13 cellular contexts compared by ENCODE assay signal in genomic region chr1:227432181-227432535, GRCh38.
DNase-seq lines count a peak whose midpoint lies in the region; ATAC-seq, FAIRE-seq and TF ChIP-seq lines count a peak whose summit lies in the region.
"Had no signal": no experiment of that assay in that cellular context is flagged by ENCODE, and none has a peak within 500 bp of the region (broad histone marks: within the 10 kb centered on the region; RNA-seq: fewer than 3 reads in every experiment).

No MANE protein-coding gene starts in this region.

- H3K4me3 Mint-ChIP-seq in GM23338 (no peak overlapping the region), WTC11 (no peak overlapping the region)
- H3K4me3 Mint-ChIP-seq: endodermal cell; T-helper 1 cell treated with Interleukin-12 subunit alpha and Interleukin-12 subunit beta and Interleukin-4 antibody, amounts not matched to agents 30 μg/mL and 1 μg/mL, for 36 hours had no signal

- H3K36me3 Mint-ChIP-seq in GM23338 (ENCODE audit: low read depth) (no peaks in the 10 kb centered on the region; the same call in 2 of the 3 replicates), WTC11 (no peaks in the 10 kb centered on the region)

- peaks cover 19% of the 10 kb centered on the region; the same call in 1 of the 2 replicates for H3K4me1 ChIP-seq in GM23338 (ENCODE audit: insufficient read depth)
- H3K4me1 ChIP-seq in hepatocyte (ENCODE audit: insufficient read depth): peaks cover 3% of the 10 kb centered on the region
- H3K4me1 ChIP-seq in smooth muscle cell (ENCODE audit: low read depth): peaks cover 26% of the 10 kb centered on the region
- H3K4me1 ChIP-seq in small intestine (ENCODE audit: control insufficient read depth in 2 of 2, insufficient read depth in 1 of 2, low read depth in 1 of 2, low read length in 1 of 2): no peaks in the 10 kb centered on the region

- H3K36me3 ChIP-seq in GM23338 (ENCODE audit: insufficient read depth): no peaks in the 10 kb centered on the region
- H3K36me3 ChIP-seq in hepatocyte (replicated peaks; ENCODE audit: insufficient read depth, low read depth): no peaks in the 10 kb centered on the region
- no peaks in the 10 kb centered on the region for H3K36me3 ChIP-seq in smooth muscle cell (ENCODE audit: low read depth)
- H3K36me3 ChIP-seq in small intestine (ENCODE audit: control insufficient read depth in 2 of 2, insufficient read depth in 2 of 2, low read length in 2 of 2): no peaks in the 10 kb centered on the region

- no peaks in the 10 kb centered on the region for H4K20me1 ChIP-seq in GM23338 (replicated peaks; ENCODE audit: insufficient read depth)
- no peaks in the 10 kb centered on the region for H4K20me1 ChIP-seq in hepatocyte (ENCODE audit: insufficient read depth, poor library complexity, severe bottlenecking)
- no peaks in the 10 kb centered on the region for H4K20me1 ChIP-seq in smooth muscle cell (ENCODE audit: low read depth)

- H3F3A ChIP-seq in GM23338 (replicated peaks; ENCODE audit: low read depth) (no peaks in the 10 kb centered on the region), smooth muscle cell (ENCODE audit: low read depth) (peaks cover 23% of the 10 kb centered on the region)

- H3K27ac Mint-ChIP-seq in GM23338 (peak overlapping the region; percentile 96), WTC11 (no peak overlapping the region)
- H3K27ac Mint-ChIP-seq: endodermal cell; T-helper 1 cell treated with Interleukin-12 subunit alpha and Interleukin-12 subunit beta and Interleukin-4 antibody, amounts not matched to agents 30 μg/mL and 1 μg/mL, for 36 hours had no signal

- no peak overlapping the region for H3K9ac ChIP-seq in smooth muscle cell (ENCODE audit: low read depth)

- H3K4me1 Mint-ChIP-seq in GM23338 (peaks cover 18% of the 10 kb centered on the region), WTC11 (peaks cover 33% of the 10 kb centered on the region)

- H3K79me2 ChIP-seq in GM23338 (replicated peaks; ENCODE audit: insufficient read depth) (no peaks in the 10 kb centered on the region), hepatocyte (no peaks in the 10 kb centered on the region), smooth muscle cell (ENCODE audit: low read depth) (no peaks in the 10 kb centered on the region)

- H3K27me3 Mint-ChIP-seq in GM23338 (ENCODE audit: insufficient read depth, low read depth, poor library complexity) (peaks cover 14% of the 10 kb centered on the region), WTC11 (ENCODE audit: low read depth) (no peaks in the 10 kb centered on the region; the same call in 1 of the 2 replicates)

- H3K9me3 ChIP-seq in hepatocyte (ENCODE audit: low read depth): no peaks in the 10 kb centered on the region
- H3K9me3 ChIP-seq in smooth muscle cell (replicated peaks; ENCODE audit: low read depth): no peaks in the 10 kb centered on the region
- H3K9me3 ChIP-seq in small intestine (ENCODE audit: control insufficient read depth, low read depth): no peaks in the 10 kb centered on the region

- H3K4me3 ChIP-seq in GM23338 (no peak overlapping the region), hepatocyte (no peak overlapping the region), smooth muscle cell (no peak overlapping the region), small intestine (ENCODE audit: low read depth in 1 of 2, low read length in 2 of 2) (no peak overlapping the region)
- H3K4me3 ChIP-seq: lung had no signal

- TF ChIP-seq CTCF in GM23338 (conservative IDR thresholded peaks at IDR 0.05; ENCODE audit: low read depth in 2 of 2): no peak
- TF ChIP-seq CTCF in WTC11 (IDR thresholded peaks at IDR 0.05): no peak
- no peak for TF ChIP-seq CTCF in hepatocyte (IDR thresholded peaks at IDR 0.05; ENCODE audit: poor library complexity)
- no peak for TF ChIP-seq CTCF in smooth muscle cell (IDR thresholded peaks at IDR 0.05; ENCODE audit: borderline replicate concordance, insufficient read depth, poor library complexity, severe bottlenecking)

- H3K27ac ChIP-seq in GM23338 (ENCODE audit: low read depth): no peak overlapping the region
- no peak overlapping the region for H3K27ac ChIP-seq in hepatocyte
- peak overlapping the region; percentile 77 for H3K27ac ChIP-seq in smooth muscle cell (ENCODE audit: low read depth)
- H3K27ac ChIP-seq in small intestine (ENCODE audit: low read depth in 1 of 2, low read length in 1 of 2): no peak overlapping the region

- WGBS in hepatocyte (ENCODE audit: low lambda C conversion rate, missing lambda C conversion rate): 100% methylated on average over 1 of the region's 1 CpG
- WGBS in smooth muscle cell (ENCODE audit: low lambda C conversion rate): 93% methylated on average over 1 of the region's 1 CpG
- whole genome bisulfite sequencing in small intestine, 3 donors: 88 to 90% (median 88%) methylated on average over 1 of the region's 1 CpG

- FAIRE-seq in small intestine (lab: Jason Lieb, UNC): no peak

- H3K27me3 ChIP-seq in GM23338 (ENCODE audit: insufficient read depth): no peaks in the 10 kb centered on the region
- no peaks in the 10 kb centered on the region for H3K27me3 ChIP-seq in hepatocyte
- H3K27me3 ChIP-seq in smooth muscle cell (ENCODE audit: low read depth): no peaks in the 10 kb centered on the region
- H3K27me3 ChIP-seq in small intestine (ENCODE audit: control insufficient read depth in 2 of 2, insufficient read depth in 2 of 2, low read length in 2 of 2): no peaks in the 10 kb centered on the region

- H2AFZ ChIP-seq in GM23338 (no peak overlapping the region), hepatocyte (no peak overlapping the region), smooth muscle cell (ENCODE audit: low read depth) (peak overlapping the region; percentile 8)

- CTCF ChIA-PET in WTC11 (lab: Charles Lee): no interaction called here

- POLR2A ChIA-PET in WTC11 (lab: Charles Lee): no interaction called here

- H3K9me2 ChIP-seq in GM23338 (ENCODE audit: insufficient read depth) (no peaks in the 10 kb centered on the region), hepatocyte (replicated peaks; ENCODE audit: insufficient read depth) (no peaks in the 10 kb centered on the region)

- H3K9me3 Mint-ChIP-seq in GM23338 (no peaks in the 10 kb centered on the region; the same call in 2 of the 3 replicates), WTC11 (no peaks in the 10 kb centered on the region)
- H3K9me3 Mint-ChIP-seq: endodermal cell; T-helper 1 cell treated with Interleukin-12 subunit alpha and Interleukin-12 subunit beta and Interleukin-4 antibody, amounts not matched to agents 30 μg/mL and 1 μg/mL, for 36 hours had no signal

- DNase-seq in GM23338 (ENCODE audit: low spot score): no peak
- no peak for DNase-seq in WTC11 (ENCODE audit: low spot score)
- DNase-seq in hepatocyte (ENCODE audit: low spot score): no peak
- DNase-seq in smooth muscle cell (lab: John Stamatoyannopoulos, UW; ENCODE audit: unreplicated experiment): no peak
- no peak for DNase-seq in small intestine
- DNase-seq in stimulated activated naive CD4-positive, alpha-beta T cell treated with Interleukin-2 at 50 U/mL for 16 hours (lab: John Stamatoyannopoulos, UW): no peak
- no peak for DNase-seq in NOMO-1 treated with DMSO at 0.1 percent for 48 hours (lab: John Stamatoyannopoulos, UW; ENCODE audit: unreplicated experiment)
- DNase-seq: activated T-cell treated with anti-CD3 and anti-CD28 coated beads for 4 hours; stimulated activated CD4-positive, alpha-beta T cell treated with anti-CD3 and anti-CD28 coated beads, Interleukin-4, amount 100 ng/mL, for 24 hours had no signal

- ATAC-seq in GM23338: no peak
- ATAC-seq in WTC11: no peak
- no peak for ATAC-seq in HG03521 (IDR thresholded peaks at IDR 0.05; ENCODE audit: unreplicated experiment)

- H3K4me2 ChIP-seq in GM23338 (no peak overlapping the region), hepatocyte (peak overlapping the region; percentile 28), smooth muscle cell (peak overlapping the region; percentile 19)

TF ChIP-seq in GM23338, 12 proteins besides CTCF, POLR2A, EP300 and RAD21:
- TF ChIP-seq NANOG (IDR thresholded peaks at IDR 0.05; ENCODE audit: borderline replicate concordance): no peak
- no peak for TF ChIP-seq CREB1 (CRISPR knock-in tag; IDR thresholded peaks at IDR 0.05; ENCODE audit: low read depth)
- TF ChIP-seq ZNF331 (CRISPR knock-in tag; IDR thresholded peaks at IDR 0.05; ENCODE audit: low read depth): no peak
- no peak for TF ChIP-seq JUNB (IDR thresholded peaks at IDR 0.05; ENCODE audit: unreplicated experiment)
- no peak for TF ChIP-seq POLR2AphosphoS5 (IDR thresholded peaks at IDR 0.05; ENCODE audit: low read depth)
- TF ChIP-seq ZNF114 (CRISPR knock-in tag; IDR thresholded peaks at IDR 0.05): no peak
TF ChIP-seq in GM23338: peak in this region for 0.

TF ChIP-seq in WTC11, 78 proteins besides CTCF, POLR2A, EP300 and RAD21:
- TF ChIP-seq ZNF425 (CRISPR knock-in tag; conservative IDR thresholded peaks at IDR 0.05) (no peak), E2F1 (CRISPR knock-in tag; IDR thresholded peaks at IDR 0.05) (no peak), ZNF121 (CRISPR knock-in tag; IDR thresholded peaks at IDR 0.05) (peak; percentile 67; the same call in 1 of the 2 replicates), FOXK1 (CRISPR knock-in tag; IDR thresholded peaks at IDR 0.05) (no peak)
